In genomic region chr7:131143869-131144268, GRCh38 we compare ENCODE assay signal across 8 cellular contexts.
"Had no signal": no experiment of that assay in that cellular context is flagged by ENCODE, and none has a peak within 500 bp of the region (broad histone marks: within the 10 kb centered on the region; RNA-seq: fewer than 3 reads in every experiment).

No MANE protein-coding gene starts in this region.

- ATAC-seq: GM12878 had no signal

- FAIRE-seq: G401.6, GM12878, GM12891, GM12892, GM18507, GM19239 had no signal

- H3K4me3 ChIP-seq: GM12878 had no signal

- DNase-seq: GDM1, GF-D8 had no signal
